ENCODE assay signal across 1 cellular context in the genomic region with DNA sequence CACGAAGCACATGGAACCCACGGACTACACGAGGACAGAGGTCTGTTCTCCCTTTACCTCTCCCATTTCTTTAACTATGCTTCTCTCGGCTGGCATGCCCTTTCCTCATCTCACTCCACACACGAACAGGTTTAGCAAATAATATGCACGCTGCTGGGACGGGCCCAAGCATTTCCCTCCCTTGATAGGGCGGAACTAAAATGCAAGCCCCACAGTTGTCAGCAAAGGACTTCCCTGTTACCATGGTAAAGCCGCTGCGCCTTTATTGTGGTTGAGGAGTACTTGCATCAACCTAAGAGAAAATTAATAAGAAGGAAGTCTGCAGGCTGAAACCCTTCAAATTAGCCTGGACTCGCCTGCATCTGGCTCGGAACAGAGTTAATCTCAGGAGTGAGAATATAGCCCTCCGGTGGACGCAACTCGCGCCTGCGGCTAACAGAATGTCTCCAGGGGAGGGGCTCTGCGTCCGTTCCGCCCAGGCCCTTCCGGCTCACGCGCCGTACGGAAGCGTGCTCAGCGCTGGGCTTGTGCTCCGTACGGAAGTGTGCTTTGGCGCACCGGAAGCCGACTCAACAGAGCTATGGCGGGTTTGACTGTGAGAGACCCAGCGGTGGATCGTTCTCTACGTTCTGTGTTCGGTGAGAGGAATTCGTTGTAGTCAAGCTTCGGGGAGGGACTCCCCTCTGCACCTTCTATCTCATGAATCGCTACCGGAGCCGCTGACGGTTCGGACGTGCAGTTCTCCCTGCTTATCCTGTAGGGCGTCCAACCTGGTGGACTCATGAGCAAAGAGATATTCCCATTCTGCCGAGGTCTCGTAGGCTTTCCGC.
A peak's percentile ranks its signal among the peaks of the same experiment; 100 is the strongest.
TF ChIP-seq lines count a peak whose summit lies in the region.

A gene with protein sequence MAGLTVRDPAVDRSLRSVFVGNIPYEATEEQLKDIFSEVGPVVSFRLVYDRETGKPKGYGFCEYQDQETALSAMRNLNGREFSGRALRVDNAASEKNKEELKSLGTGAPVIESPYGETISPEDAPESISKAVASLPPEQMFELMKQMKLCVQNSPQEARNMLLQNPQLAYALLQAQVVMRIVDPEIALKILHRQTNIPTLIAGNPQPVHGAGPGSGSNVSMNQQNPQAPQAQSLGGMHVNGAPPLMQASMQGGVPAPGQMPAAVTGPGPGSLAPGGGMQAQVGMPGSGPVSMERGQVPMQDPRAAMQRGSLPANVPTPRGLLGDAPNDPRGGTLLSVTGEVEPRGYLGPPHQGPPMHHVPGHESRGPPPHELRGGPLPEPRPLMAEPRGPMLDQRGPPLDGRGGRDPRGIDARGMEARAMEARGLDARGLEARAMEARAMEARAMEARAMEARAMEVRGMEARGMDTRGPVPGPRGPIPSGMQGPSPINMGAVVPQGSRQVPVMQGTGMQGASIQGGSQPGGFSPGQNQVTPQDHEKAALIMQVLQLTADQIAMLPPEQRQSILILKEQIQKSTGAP (plus strand): TSS at position 555 of the 830 bp plus-strand sequence. CDS start 26 bp downstream, at position 581.

TF ChIP-seq in HepG2, 621 proteins besides CTCF, POLR2A, EP300 and RAD21 (continued from another document and continues in another):
- TF ChIP-seq, protein P1, sequence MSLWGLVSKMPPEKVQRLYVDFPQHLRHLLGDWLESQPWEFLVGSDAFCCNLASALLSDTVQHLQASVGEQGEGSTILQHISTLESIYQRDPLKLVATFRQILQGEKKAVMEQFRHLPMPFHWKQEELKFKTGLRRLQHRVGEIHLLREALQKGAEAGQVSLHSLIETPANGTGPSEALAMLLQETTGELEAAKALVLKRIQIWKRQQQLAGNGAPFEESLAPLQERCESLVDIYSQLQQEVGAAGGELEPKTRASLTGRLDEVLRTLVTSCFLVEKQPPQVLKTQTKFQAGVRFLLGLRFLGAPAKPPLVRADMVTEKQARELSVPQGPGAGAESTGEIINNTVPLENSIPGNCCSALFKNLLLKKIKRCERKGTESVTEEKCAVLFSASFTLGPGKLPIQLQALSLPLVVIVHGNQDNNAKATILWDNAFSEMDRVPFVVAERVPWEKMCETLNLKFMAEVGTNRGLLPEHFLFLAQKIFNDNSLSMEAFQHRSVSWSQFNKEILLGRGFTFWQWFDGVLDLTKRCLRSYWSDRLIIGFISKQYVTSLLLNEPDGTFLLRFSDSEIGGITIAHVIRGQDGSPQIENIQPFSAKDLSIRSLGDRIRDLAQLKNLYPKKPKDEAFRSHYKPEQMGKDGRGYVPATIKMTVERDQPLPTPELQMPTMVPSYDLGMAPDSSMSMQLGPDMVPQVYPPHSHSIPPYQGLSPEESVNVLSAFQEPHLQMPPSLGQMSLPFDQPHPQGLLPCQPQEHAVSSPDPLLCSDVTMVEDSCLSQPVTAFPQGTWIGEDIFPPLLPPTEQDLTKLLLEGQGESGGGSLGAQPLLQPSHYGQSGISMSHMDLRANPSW (CRISPR knock-in tag; IDR thresholded peaks at IDR 0.05; ENCODE audit: borderline replicate concordance): no peak
- TF ChIP-seq MXI1 (IDR thresholded peaks at IDR 0.05; ENCODE audit: borderline replicate concordance, low read depth, low read length): peak; percentile 31; the same call in 1 of the 3 replicates
- TF ChIP-seq MEIS2 (CRISPR knock-in tag; IDR thresholded peaks at IDR 0.05): 0 out of 2 replicates have a peak, but pooled peaks have one; percentile 30
- TF ChIP-seq KMT2A (CRISPR knock-in tag; IDR thresholded peaks at IDR 0.05): peak; percentile 54; the same call in 1 of the 2 replicates
- TF ChIP-seq MEF2D (CRISPR knock-in tag; IDR thresholded peaks at IDR 0.05): no peak
- TF ChIP-seq CBX2 (IDR thresholded peaks at IDR 0.05; ENCODE audit: low read depth, low read length): no peak
- no peak for TF ChIP-seq CBX2 (CRISPR knock-in tag; IDR thresholded peaks at IDR 0.05; ENCODE audit: low read depth)
- no peak for TF ChIP-seq GFI1 (CRISPR knock-in tag; IDR thresholded peaks at IDR 0.05; ENCODE audit: borderline replicate concordance)
- peak; percentile 50 for TF ChIP-seq RFX3 (CRISPR knock-in tag; IDR thresholded peaks at IDR 0.05)
- TF ChIP-seq, protein P2, sequence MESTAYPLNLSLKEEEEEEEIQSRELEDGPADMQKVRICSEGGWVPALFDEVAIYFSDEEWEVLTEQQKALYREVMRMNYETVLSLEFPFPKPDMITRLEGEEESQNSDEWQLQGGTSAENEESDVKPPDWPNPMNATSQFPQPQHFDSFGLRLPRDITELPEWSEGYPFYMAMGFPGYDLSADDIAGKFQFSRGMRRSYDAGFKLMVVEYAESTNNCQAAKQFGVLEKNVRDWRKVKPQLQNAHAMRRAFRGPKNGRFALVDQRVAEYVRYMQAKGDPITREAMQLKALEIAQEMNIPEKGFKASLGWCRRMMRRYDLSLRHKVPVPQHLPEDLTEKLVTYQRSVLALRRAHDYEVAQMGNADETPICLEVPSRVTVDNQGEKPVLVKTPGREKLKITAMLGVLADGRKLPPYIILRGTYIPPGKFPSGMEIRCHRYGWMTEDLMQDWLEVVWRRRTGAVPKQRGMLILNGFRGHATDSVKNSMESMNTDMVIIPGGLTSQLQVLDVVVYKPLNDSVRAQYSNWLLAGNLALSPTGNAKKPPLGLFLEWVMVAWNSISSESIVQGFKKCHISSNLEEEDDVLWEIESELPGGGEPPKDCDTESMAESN (CRISPR knock-in tag; conservative IDR thresholded peaks at IDR 0.05): no peak
- TF ChIP-seq, protein P3, sequence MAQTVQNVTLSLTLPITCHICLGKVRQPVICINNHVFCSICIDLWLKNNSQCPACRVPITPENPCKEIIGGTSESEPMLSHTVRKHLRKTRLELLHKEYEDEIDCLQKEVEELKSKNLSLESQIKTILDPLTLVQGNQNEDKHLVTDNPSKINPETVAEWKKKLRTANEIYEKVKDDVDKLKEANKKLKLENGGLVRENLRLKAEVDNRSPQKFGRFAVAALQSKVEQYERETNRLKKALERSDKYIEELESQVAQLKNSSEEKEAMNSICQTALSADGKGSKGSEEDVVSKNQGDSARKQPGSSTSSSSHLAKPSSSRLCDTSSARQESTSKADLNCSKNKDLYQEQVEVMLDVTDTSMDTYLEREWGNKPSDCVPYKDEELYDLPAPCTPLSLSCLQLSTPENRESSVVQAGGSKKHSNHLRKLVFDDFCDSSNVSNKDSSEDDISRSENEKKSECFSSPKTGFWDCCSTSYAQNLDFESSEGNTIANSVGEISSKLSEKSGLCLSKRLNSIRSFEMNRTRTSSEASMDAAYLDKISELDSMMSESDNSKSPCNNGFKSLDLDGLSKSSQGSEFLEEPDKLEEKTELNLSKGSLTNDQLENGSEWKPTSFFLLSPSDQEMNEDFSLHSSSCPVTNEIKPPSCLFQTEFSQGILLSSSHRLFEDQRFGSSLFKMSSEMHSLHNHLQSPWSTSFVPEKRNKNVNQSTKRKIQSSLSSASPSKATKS (CRISPR knock-in tag; IDR thresholded peaks at IDR 0.05): no peak
- TF ChIP-seq ZNF615 (CRISPR knock-in tag; IDR thresholded peaks at IDR 0.05; ENCODE audit: borderline replicate concordance): no peak
- 0 out of 2 replicates have a peak, but pooled peaks have one; percentile 22 for TF ChIP-seq ZNF543 (CRISPR knock-in tag; IDR thresholded peaks at IDR 0.05)
- TF ChIP-seq ZNF12 (CRISPR knock-in tag; IDR thresholded peaks at IDR 0.05): no peak
- TF ChIP-seq ZNF101 (CRISPR knock-in tag; IDR thresholded peaks at IDR 0.05; ENCODE audit: borderline replicate concordance, low read depth): no peak
- TF ChIP-seq ZNF44 (CRISPR knock-in tag; IDR thresholded peaks at IDR 0.05): no peak
- TF ChIP-seq FOXA3 (CRISPR knock-in tag; IDR thresholded peaks at IDR 0.05): peak; percentile 12; the same call in 1 of the 2 replicates
- no peak for TF ChIP-seq HIVEP1 (CRISPR knock-in tag; IDR thresholded peaks at IDR 0.05)
- TF ChIP-seq ZNF619 (CRISPR knock-in tag; IDR thresholded peaks at IDR 0.05): no peak
- TF ChIP-seq MTF1 (CRISPR knock-in tag; IDR thresholded peaks at IDR 0.05): no peak
- TF ChIP-seq ADNP (CRISPR knock-in tag; IDR thresholded peaks at IDR 0.05): no peak
- peak; percentile 31; the same call in 1 of the 2 replicates for TF ChIP-seq FOSL2 (CRISPR knock-in tag; IDR thresholded peaks at IDR 0.05)
- TF ChIP-seq TEAD2 (CRISPR knock-in tag; IDR thresholded peaks at IDR 0.05): no peak
- peak; percentile 6; the same call in 1 of the 2 replicates for TF ChIP-seq FOXK1 (CRISPR knock-in tag; IDR thresholded peaks at IDR 0.05; ENCODE audit: borderline replicate concordance, low read depth)
- no peak for TF ChIP-seq MAFG (CRISPR knock-in tag; IDR thresholded peaks at IDR 0.05)
- TF ChIP-seq ZNF282 (IDR thresholded peaks at IDR 0.05; ENCODE audit: partially characterized antibody): no peak
- peak; percentile 85 for TF ChIP-seq YY1 (IDR thresholded peaks at IDR 0.05; ENCODE audit: insufficient read depth, insufficient replicate concordance, low read depth, low read length)
- no peak for TF ChIP-seq CREB1 (IDR thresholded peaks at IDR 0.05)
- peak; percentile 34; the same call in 1 of the 2 replicates for TF ChIP-seq CREB1 (CRISPR knock-in tag; IDR thresholded peaks at IDR 0.05)
- TF ChIP-seq SMAD1 (CRISPR knock-in tag; IDR thresholded peaks at IDR 0.05; ENCODE audit: borderline replicate concordance, low read depth): no peak
- no peak for TF ChIP-seq ZFP1 (CRISPR knock-in tag; IDR thresholded peaks at IDR 0.05)
- TF ChIP-seq, protein P4, sequence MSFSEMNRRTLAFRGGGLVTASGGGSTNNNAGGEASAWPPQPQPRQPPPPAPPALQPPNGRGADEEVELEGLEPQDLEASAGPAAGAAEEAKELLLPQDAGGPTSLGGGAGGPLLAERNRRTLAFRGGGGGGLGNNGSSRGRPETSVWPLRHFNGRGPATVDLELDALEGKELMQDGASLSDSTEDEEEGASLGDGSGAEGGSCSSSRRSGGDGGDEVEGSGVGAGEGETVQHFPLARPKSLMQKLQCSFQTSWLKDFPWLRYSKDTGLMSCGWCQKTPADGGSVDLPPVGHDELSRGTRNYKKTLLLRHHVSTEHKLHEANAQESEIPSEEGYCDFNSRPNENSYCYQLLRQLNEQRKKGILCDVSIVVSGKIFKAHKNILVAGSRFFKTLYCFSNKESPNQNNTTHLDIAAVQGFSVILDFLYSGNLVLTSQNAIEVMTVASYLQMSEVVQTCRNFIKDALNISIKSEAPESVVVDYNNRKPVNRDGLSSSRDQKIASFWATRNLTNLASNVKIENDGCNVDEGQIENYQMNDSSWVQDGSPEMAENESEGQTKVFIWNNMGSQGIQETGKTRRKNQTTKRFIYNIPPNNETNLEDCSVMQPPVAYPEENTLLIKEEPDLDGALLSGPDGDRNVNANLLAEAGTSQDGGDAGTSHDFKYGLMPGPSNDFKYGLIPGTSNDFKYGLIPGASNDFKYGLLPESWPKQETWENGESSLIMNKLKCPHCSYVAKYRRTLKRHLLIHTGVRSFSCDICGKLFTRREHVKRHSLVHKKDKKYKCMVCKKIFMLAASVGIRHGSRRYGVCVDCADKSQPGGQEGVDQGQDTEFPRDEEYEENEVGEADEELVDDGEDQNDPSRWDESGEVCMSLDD (CRISPR knock-in tag; IDR thresholded peaks at IDR 0.05; ENCODE audit: borderline replicate concordance): no peak
- TF ChIP-seq NFKBIZ (CRISPR knock-in tag; IDR thresholded peaks at IDR 0.05): no peak
- TF ChIP-seq ASH2L (IDR thresholded peaks at IDR 0.05; ENCODE audit: insufficient read length, low read depth, low read length): peak; percentile 40
- no peak for TF ChIP-seq PCBP1 (IDR thresholded peaks at IDR 0.05; ENCODE audit: borderline replicate concordance, low read depth, low read length)
- 0 out of 2 replicates have a peak, but pooled peaks have one; percentile 37 for TF ChIP-seq ZBTB7B (CRISPR knock-in tag; IDR thresholded peaks at IDR 0.05)
- TF ChIP-seq ZNF331 (CRISPR knock-in tag; IDR thresholded peaks at IDR 0.05): no peak; the same call in 1 of the 2 replicates
- no peak for TF ChIP-seq MTF2 (CRISPR knock-in tag; IDR thresholded peaks at IDR 0.05; ENCODE audit: borderline replicate concordance)
- TF ChIP-seq CBX5 (CRISPR knock-in tag; IDR thresholded peaks at IDR 0.05; ENCODE audit: borderline replicate concordance): peak; percentile 92
- TF ChIP-seq ZNF616 (CRISPR knock-in tag; IDR thresholded peaks at IDR 0.05; ENCODE audit: low read depth): no peak
- TF ChIP-seq POLR2G (IDR thresholded peaks at IDR 0.05; ENCODE audit: low read depth, low read length): peak; percentile 80
- no peak for TF ChIP-seq ZNF713 (CRISPR knock-in tag; IDR thresholded peaks at IDR 0.05)
- TF ChIP-seq, protein P5, sequence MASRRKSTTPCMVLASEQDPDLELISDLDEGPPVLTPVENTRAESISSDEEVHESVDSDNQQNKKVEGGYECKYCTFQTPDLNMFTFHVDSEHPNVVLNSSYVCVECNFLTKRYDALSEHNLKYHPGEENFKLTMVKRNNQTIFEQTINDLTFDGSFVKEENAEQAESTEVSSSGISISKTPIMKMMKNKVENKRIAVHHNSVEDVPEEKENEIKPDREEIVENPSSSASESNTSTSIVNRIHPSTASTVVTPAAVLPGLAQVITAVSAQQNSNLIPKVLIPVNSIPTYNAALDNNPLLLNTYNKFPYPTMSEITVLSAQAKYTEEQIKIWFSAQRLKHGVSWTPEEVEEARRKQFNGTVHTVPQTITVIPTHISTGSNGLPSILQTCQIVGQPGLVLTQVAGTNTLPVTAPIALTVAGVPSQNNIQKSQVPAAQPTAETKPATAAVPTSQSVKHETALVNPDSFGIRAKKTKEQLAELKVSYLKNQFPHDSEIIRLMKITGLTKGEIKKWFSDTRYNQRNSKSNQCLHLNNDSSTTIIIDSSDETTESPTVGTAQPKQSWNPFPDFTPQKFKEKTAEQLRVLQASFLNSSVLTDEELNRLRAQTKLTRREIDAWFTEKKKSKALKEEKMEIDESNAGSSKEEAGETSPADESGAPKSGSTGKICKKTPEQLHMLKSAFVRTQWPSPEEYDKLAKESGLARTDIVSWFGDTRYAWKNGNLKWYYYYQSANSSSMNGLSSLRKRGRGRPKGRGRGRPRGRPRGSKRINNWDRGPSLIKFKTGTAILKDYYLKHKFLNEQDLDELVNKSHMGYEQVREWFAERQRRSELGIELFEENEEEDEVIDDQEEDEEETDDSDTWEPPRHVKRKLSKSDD (CRISPR knock-in tag; IDR thresholded peaks at IDR 0.05; ENCODE audit: low read depth): no peak
- no peak for TF ChIP-seq ARNT (IDR thresholded peaks at IDR 0.05)
- TF ChIP-seq GATAD1 (CRISPR knock-in tag; IDR thresholded peaks at IDR 0.05): peak; percentile 91
- TF ChIP-seq, protein P6, sequence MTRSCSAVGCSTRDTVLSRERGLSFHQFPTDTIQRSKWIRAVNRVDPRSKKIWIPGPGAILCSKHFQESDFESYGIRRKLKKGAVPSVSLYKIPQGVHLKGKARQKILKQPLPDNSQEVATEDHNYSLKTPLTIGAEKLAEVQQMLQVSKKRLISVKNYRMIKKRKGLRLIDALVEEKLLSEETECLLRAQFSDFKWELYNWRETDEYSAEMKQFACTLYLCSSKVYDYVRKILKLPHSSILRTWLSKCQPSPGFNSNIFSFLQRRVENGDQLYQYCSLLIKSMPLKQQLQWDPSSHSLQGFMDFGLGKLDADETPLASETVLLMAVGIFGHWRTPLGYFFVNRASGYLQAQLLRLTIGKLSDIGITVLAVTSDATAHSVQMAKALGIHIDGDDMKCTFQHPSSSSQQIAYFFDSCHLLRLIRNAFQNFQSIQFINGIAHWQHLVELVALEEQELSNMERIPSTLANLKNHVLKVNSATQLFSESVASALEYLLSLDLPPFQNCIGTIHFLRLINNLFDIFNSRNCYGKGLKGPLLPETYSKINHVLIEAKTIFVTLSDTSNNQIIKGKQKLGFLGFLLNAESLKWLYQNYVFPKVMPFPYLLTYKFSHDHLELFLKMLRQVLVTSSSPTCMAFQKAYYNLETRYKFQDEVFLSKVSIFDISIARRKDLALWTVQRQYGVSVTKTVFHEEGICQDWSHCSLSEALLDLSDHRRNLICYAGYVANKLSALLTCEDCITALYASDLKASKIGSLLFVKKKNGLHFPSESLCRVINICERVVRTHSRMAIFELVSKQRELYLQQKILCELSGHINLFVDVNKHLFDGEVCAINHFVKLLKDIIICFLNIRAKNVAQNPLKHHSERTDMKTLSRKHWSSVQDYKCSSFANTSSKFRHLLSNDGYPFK (CRISPR knock-in tag; IDR thresholded peaks at IDR 0.05; ENCODE audit: borderline replicate concordance): no peak; the same call in 1 of the 2 replicates
- no peak for TF ChIP-seq NONO (IDR thresholded peaks at IDR 0.05)
- TF ChIP-seq NONO (CRISPR knock-in tag; conservative IDR thresholded peaks at IDR 0.05): 0 out of 2 replicates have a peak, but pooled peaks have one; percentile 22
